ENCODE assay signal across 17 cellular contexts in genomic region chr1:244164563-244164890, GRCh38.
DNase-seq lines count a peak whose midpoint lies in the region; ATAC-seq and TF ChIP-seq lines count a peak whose summit lies in the region.
"Had no signal": no experiment of that assay in that cellular context is flagged by ENCODE, and none has a peak within 500 bp of the region (broad histone marks: within the 10 kb centered on the region; RNA-seq: fewer than 3 reads in every experiment).

No MANE protein-coding gene starts in this region.

- H2AK5ac ChIP-seq in mesenchymal stem cell (ENCODE audit: low read length, severe bottlenecking), result peak overlapping the region; percentile 92

- H2BK5ac ChIP-seq in mesenchymal stem cell (ENCODE audit: low read depth, low read length, poor library complexity, severe bottlenecking), result peak overlapping the region; percentile 85

- H3K23ac ChIP-seq in mesenchymal stem cell (ENCODE audit: low read length in 2 of 2), result no peak overlapping the region

- no peak overlapping the region for H3K4me3 ChIP-seq in right atrium auricular region
- H3K4me3 ChIP-seq in SJCRH30, result no peak overlapping the region
- no peak overlapping the region for H3K4me3 ChIP-seq in mesenchymal stem cell (ENCODE audit: insufficient read depth in 1 of 2, low read depth in 1 of 2, low read length in 2 of 2)
- no peak overlapping the region for H3K4me3 ChIP-seq in upper lobe of right lung
- H3K4me3 ChIP-seq: prostate gland had no signal

- H3K27ac ChIP-seq in right atrium auricular region (peak overlapping the region; percentile 58 to 75), SJCRH30 (peak overlapping the region; percentile 92), mesenchymal stem cell (ENCODE audit: low read length, poor library complexity, severe bottlenecking) (peak overlapping the region; percentile 93), upper lobe of right lung (peak overlapping the region; percentile 49)
- H3K27ac ChIP-seq: prostate gland had no signal

- H4K91ac ChIP-seq in mesenchymal stem cell (ENCODE audit: low read length), result peak overlapping the region; percentile 60

- DNase-seq in right atrium auricular region (ENCODE audit: low spot score) (no peak), Right ventricle myocardium superior (no peak), SJCRH30 (no peak), mesenchymal stem cell (no peak), upper lobe of right lung (no peak), pons (ENCODE audit: low spot score) (no peak), NCI-H774 (lab: John Stamatoyannopoulos, UW) (no peak)
- DNase-seq: activated CD4-positive, CD25-positive, alpha-beta regulatory T cell; activated CD8-positive, alpha-beta memory T cell treated with anti-CD3 and anti-CD28 coated beads for 24 hours; central memory CD4-positive, alpha-beta T cell; effector CD8-positive, alpha-beta T cell; H7; naive thymus-derived CD8-positive, alpha-beta T cell; NCI-H1105 treated with DMSO at 0.1 percent for 48 hours; NCI-H345 had no signal

- H3K14ac ChIP-seq in mesenchymal stem cell (ENCODE audit: low read length in 2 of 2), result no peak overlapping the region

- H3K18ac ChIP-seq in mesenchymal stem cell (ENCODE audit: low read depth in 1 of 2, low read length in 2 of 2), result peak overlapping the region; percentile 60 to 78

- peak overlapping the region; percentile 41 for H4K8ac ChIP-seq in mesenchymal stem cell (ENCODE audit: low read length)

- H3K9me3 ChIP-seq in right atrium auricular region (no peaks in the 10 kb centered on the region), SJCRH30 (replicated peaks) (no peaks in the 10 kb centered on the region), mesenchymal stem cell (ENCODE audit: control insufficient read depth, low read length) (no peaks in the 10 kb centered on the region), upper lobe of right lung (no peaks in the 10 kb centered on the region)
- H3K9me3 ChIP-seq: prostate gland had no signal

- no peak overlapping the region for H2AFZ ChIP-seq in mesenchymal stem cell (ENCODE audit: low read depth, low read length)

- 66% methylated on average over 3 of the region's 3 CpGs for WGBS in mesenchymal stem cell

- H2BK12ac ChIP-seq in mesenchymal stem cell (ENCODE audit: low read length in 2 of 2), result peak overlapping the region in 1 of 2 experiments; percentile 80

- TF ChIP-seq CTCF in right atrium auricular region (IDR thresholded peaks at IDR 0.05) (no peak), upper lobe of right lung (IDR thresholded peaks at IDR 0.05) (no peak)

- H2BK120ac ChIP-seq in mesenchymal stem cell (ENCODE audit: low read depth, low read length), result peak overlapping the region; percentile 68

- H3K4ac ChIP-seq in mesenchymal stem cell (ENCODE audit: low read depth in 1 of 2, low read length in 2 of 2), result peak overlapping the region in 1 of 2 experiments; percentile 83

- H3K4me1 ChIP-seq in right atrium auricular region (peaks cover 0 to 13% of the 10 kb centered on the region in 2 donors), SJCRH30 (peaks cover 40% of the 10 kb centered on the region), mesenchymal stem cell (ENCODE audit: control insufficient read depth, insufficient read depth, low read depth, low read length) (peaks cover 4% of the 10 kb centered on the region), upper lobe of right lung (no peaks in the 10 kb centered on the region)
- H3K4me1 ChIP-seq: prostate gland had no signal

- no peak overlapping the region for H3K4me2 ChIP-seq in mesenchymal stem cell (ENCODE audit: low read length, poor library complexity, severe bottlenecking)

- H2BK15ac ChIP-seq in mesenchymal stem cell (ENCODE audit: low read depth, poor library complexity, severe bottlenecking), result no peak overlapping the region

- H3K27me3 ChIP-seq in right atrium auricular region (no peaks in the 10 kb centered on the region), SJCRH30 (no peaks in the 10 kb centered on the region), mesenchymal stem cell (ENCODE audit: control insufficient read depth in 1 of 2, insufficient read depth in 1 of 2, low read length in 2 of 2) (no peaks in the 10 kb centered on the region), upper lobe of right lung (no peaks in the 10 kb centered on the region)

- H3K36me3 ChIP-seq in right atrium auricular region (no peaks in the 10 kb centered on the region), SJCRH30 (no peaks in the 10 kb centered on the region), mesenchymal stem cell (ENCODE audit: control insufficient read depth in 1 of 2, insufficient read depth in 2 of 2, low read depth in 1 of 2, low read length in 2 of 2) (no peaks in the 10 kb centered on the region), upper lobe of right lung (no peaks in the 10 kb centered on the region)
- H3K36me3 ChIP-seq: prostate gland had no signal

- ATAC-seq in Right ventricle myocardium superior (ENCODE audit: poor library complexity) (no peak), upper lobe of right lung (no peak), HG03469 (IDR thresholded peaks at IDR 0.05; ENCODE audit: unreplicated experiment) (no peak)
- ATAC-seq: naive thymus-derived CD8-positive, alpha-beta T cell had no signal

- no peaks in the 10 kb centered on the region for H3K79me1 ChIP-seq in mesenchymal stem cell (replicated peaks; ENCODE audit: low read length, poor library complexity, severe bottlenecking)

- intact Hi-C loops in Right ventricle myocardium superior (cut with DNase I) (no loop called here), upper lobe of right lung (cut with DNase I) (no loop called here)

- no peak overlapping the region for H3K9ac ChIP-seq in mesenchymal stem cell (ENCODE audit: low read length)
